ENCODE assay signal across 27 cellular contexts in the genomic region with DNA sequence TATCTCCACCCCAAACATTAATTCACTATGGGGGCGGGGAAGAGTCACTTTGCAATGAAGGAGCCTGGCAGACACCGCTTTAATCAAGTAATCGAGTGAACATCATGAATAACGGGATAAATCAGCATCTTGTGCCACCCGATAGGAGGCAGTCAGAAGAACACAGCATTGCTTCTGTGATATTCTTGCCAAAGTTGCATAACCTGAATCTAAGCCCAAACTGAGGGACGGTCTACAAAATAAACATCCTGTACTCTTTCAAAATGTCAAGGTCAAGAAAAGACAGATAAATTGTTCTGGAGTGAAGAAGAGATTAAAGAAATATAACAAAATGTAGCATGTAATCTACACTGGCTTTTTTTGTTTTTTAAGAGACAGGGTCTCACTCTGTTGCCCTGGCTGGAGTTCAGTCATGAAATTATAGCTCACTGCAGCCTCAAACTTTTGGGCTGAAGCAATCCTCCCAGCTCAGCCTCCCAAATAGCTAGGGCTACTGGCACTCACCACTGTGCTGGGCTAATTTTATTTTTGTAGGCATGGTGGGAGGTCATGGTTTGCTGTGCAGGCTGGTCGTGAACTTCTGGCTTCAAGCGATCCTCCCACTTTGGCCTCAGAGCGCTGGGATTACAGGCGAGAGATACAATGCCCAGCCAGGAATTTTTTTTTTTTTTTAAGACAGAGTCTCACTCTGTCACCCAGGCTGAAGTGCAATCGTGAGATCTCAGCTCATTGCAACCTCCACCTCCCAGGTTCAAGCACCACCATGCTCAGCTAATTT. TPM values are rescaled to one million over a fixed set of nuclear protein-coding genes. Genes with fewer than 3 reads are reported as not detected.
"Had no signal": no experiment of that assay in that cellular context is flagged by ENCODE, and none has a peak within 500 bp of the region (broad histone marks: within the 10 kb centered on the region; RNA-seq: fewer than 3 reads in every experiment).

No MANE protein-coding gene starts in this region.

- ATAC-seq: activated T-cell treated with anti-CD3 and anti-CD28 coated beads, Interleukin-2, amount 50 U/mL, for 72 hours; left lung; stimulated activated naive B cell treated with anti-CD40 and anti-IgM and Interleukin-4, amounts not matched to agents 10 μg/mL and 1 μg/mL and 100 μg/mL, for 72 hours; upper lobe of right lung had no signal

- H3K27me3 ChIP-seq: brain microvascular endothelial cell, left lung, upper lobe of right lung had no signal

- H3K27ac ChIP-seq: brain microvascular endothelial cell, esophagus squamous epithelium, left lung, neutrophil, sigmoid colon, stomach, tibial artery, upper lobe of right lung, VCaP had no signal

- H3K4me3 ChIP-seq: esophagus squamous epithelium, left lung, sigmoid colon, smooth muscle cell, stomach, tibial artery, upper lobe of right lung had no signal

- H3K4me2 ChIP-seq: smooth muscle cell had no signal

- H3K9me3 ChIP-seq: esophagus squamous epithelium, left lung, neutrophil, sigmoid colon, stomach, tibial artery, upper lobe of right lung had no signal

- H3K4me1 ChIP-seq: esophagus squamous epithelium, left lung, sigmoid colon, stomach, tibial artery, upper lobe of right lung had no signal

- H3K36me3 ChIP-seq: brain microvascular endothelial cell, esophagus squamous epithelium, left lung, neutrophil, sigmoid colon, stomach, tibial artery, upper lobe of right lung had no signal

- DNase-seq: activated CD4-positive, alpha-beta T cell treated with anti-CD3 and anti-CD28 coated beads for 4 hours; activated CD4-positive, alpha-beta T cell treated with anti-CD3 and anti-CD28 coated beads, Interleukin-2, amount 50 U/mL, for 4 hours; activated naive CD4-positive, alpha-beta T cell; activated T-cell treated with anti-CD3 and anti-CD28 coated beads for 4 hours; activated T-cell treated with anti-CD3 and anti-CD28 coated beads, Interleukin-2, amount 50 U/mL, for 72 hours; brain microvascular endothelial cell; caudate nucleus; esophagus squamous epithelium; head of caudate nucleus; hypothalamus; immature natural killer cell; left lung; mammary epithelial cell; naive B cell; nephron progenitor cell; sigmoid colon; stimulated activated CD4-positive, alpha-beta T cell treated with anti-CD3 and anti-CD28 coated beads, Interleukin-1b, Interleukin-23, amount 100 ng/mL, for 48 hours; stimulated activated naive B cell treated with anti-CD40 and anti-IgM and Interleukin-4, amounts not matched to agents 10 μg/mL and 1 μg/mL and 100 μg/mL, for 72 hours; stomach; SW 1271; T-helper 9 cell; upper lobe of right lung had no signal

RNA-seq across cellular contexts. Expression of a gene that starts 20.1 kb away (rescaled TPM):
- total RNA-seq: kidney epithelial cell, smooth muscle cell, upper lobe of right lung had no signal
- polyA plus RNA-seq: immature natural killer cell, smooth muscle cell had no signal
